23 cellular contexts compared by ENCODE assay signal in genomic region chr19:36196249-36196648, GRCh38. TPM values are rescaled to one million over a fixed set of nuclear protein-coding genes. Genes with fewer than 3 reads are reported as not detected.
DNase-seq lines count a peak whose midpoint lies in the region; ATAC-seq, FAIRE-seq and TF ChIP-seq lines count a peak whose summit lies in the region.
"Had no signal": no experiment of that assay in that cellular context is flagged by ENCODE, and none has a peak within 500 bp of the region (broad histone marks: within the 10 kb centered on the region; RNA-seq: fewer than 3 reads in every experiment).

No MANE protein-coding gene starts in this region.

- H3K79me2 ChIP-seq in Karpas-422 (ENCODE audit: low read length) (no peaks in the 10 kb centered on the region), astrocyte (ENCODE audit: insufficient read depth, low read length) (no peaks in the 10 kb centered on the region)

- H3K27ac ChIP-seq in BLaER1 (0 out of 2 replicates have a peak overlapping the region, but pooled peaks have one; percentile 30), Karpas-422 (ENCODE audit: low read length) (no peak overlapping the region), astrocyte (ENCODE audit: low read depth, low read length) (no peak overlapping the region)
- H3K27ac ChIP-seq: 22Rv1, C4-2B, SJSA1 had no signal

- H3K27ac Mint-ChIP-seq in astrocyte (ENCODE audit: unreplicated experiment) = no peak overlapping the region

- H3K4me3 Mint-ChIP-seq in astrocyte (ENCODE audit: unreplicated experiment) = no peak overlapping the region

- H3K4me1 ChIP-seq in BLaER1 (peaks cover 10% of the 10 kb centered on the region), Karpas-422 (ENCODE audit: low read length) (peaks cover 7% of the 10 kb centered on the region), astrocyte (ENCODE audit: insufficient read depth, low read length) (no peaks in the 10 kb centered on the region)
- H3K4me1 ChIP-seq: SJSA1 had no signal

- no peaks in the 10 kb centered on the region for H3K9me2 ChIP-seq in Karpas-422 (replicated peaks; ENCODE audit: insufficient read depth, low read length)

- no peak overlapping the region for H3K9ac ChIP-seq in BLaER1
- no peak overlapping the region for H3K9ac ChIP-seq in Karpas-422 (ENCODE audit: low read length)
- no peak overlapping the region for H3K9ac ChIP-seq in astrocyte (ENCODE audit: low read length)

- H3K4me1 Mint-ChIP-seq in astrocyte (ENCODE audit: low read depth, unreplicated experiment) = no peaks in the 10 kb centered on the region

- no peak overlapping the region for H2AFZ ChIP-seq in Karpas-422 (ENCODE audit: low read length)
- H2AFZ ChIP-seq in astrocyte (ENCODE audit: low read depth, low read length) = no peak overlapping the region

- H3K9me3 Mint-ChIP-seq in astrocyte (ENCODE audit: unreplicated experiment) = peaks cover 2% of the 10 kb centered on the region

- ATAC-seq in GM18520 (IDR thresholded peaks at IDR 0.05; ENCODE audit: unreplicated experiment) = no peak
- ATAC-seq: Panc1 had no signal

- H3K4me3 ChIP-seq in BLaER1 (no peak overlapping the region), Karpas-422 (ENCODE audit: low read length) (no peak overlapping the region), astrocyte (ENCODE audit: insufficient read depth, low read depth, low read length) (no peak overlapping the region)
- H3K4me3 ChIP-seq: MG63, SJSA1 had no signal

- FAIRE-seq in astrocyte (lab: Jason Lieb, UNC) = no peak

- peak; percentile 52 for DNase-seq in Karpas-422
- peak; percentile 16 for DNase-seq in astrocyte (ENCODE audit: low read depth)
- DNase-seq in kidney tubule cell (ENCODE audit: low spot score) = peak; percentile 75
- DNase-seq in DMS114 treated with DMSO at 0.1 percent for 48 hours (lab: John Stamatoyannopoulos, UW; ENCODE audit: unreplicated experiment) = no peak
- DNase-seq in CD1c-positive myeloid dendritic cell (ENCODE audit: extremely low spot score) = no peak
- DNase-seq in NCI-H2227 treated with DMSO at 0.1 percent for 48 hours (lab: John Stamatoyannopoulos, UW) = no peak
- DNase-seq: DMS79 treated with DMSO at 0.1 percent for 48 hours, H7, MG63, NCI-H1048, NCI-H1417 treated with DMSO at 0.1 percent for 48 hours, NCI-H187 treated with DMSO at 0.1 percent for 48 hours, NCI-H226, NCI-H510A treated with DMSO at 0.1 percent for 48 hours, NCI-H748 treated with DMSO at 0.1 percent for 48 hours, T-helper 1 cell had no signal

- H3K27me3 Mint-ChIP-seq in astrocyte (ENCODE audit: low read depth, unreplicated experiment) = no peaks in the 10 kb centered on the region

- H3K9me3 ChIP-seq in BLaER1 = no peaks in the 10 kb centered on the region
- H3K9me3 ChIP-seq in Karpas-422 (ENCODE audit: low read length) = no peaks in the 10 kb centered on the region
- no peaks in the 10 kb centered on the region for H3K9me3 ChIP-seq in astrocyte (ENCODE audit: insufficient read depth, low read depth, low read length)
- H3K9me3 ChIP-seq: MG63, SJSA1 had no signal

- peak overlapping the region; percentile 37 for H3K4me2 ChIP-seq in BLaER1
- no peak overlapping the region for H3K4me2 ChIP-seq in Karpas-422 (ENCODE audit: low read depth, low read length, poor library complexity, severe bottlenecking)
- no peak overlapping the region for H3K4me2 ChIP-seq in astrocyte (ENCODE audit: low read length)

- no peaks in the 10 kb centered on the region for H4K20me1 ChIP-seq in BLaER1
- H4K20me1 ChIP-seq in Karpas-422 (ENCODE audit: insufficient read depth, low read depth, low read length) = no peaks in the 10 kb centered on the region
- no peaks in the 10 kb centered on the region for H4K20me1 ChIP-seq in astrocyte (ENCODE audit: insufficient read depth, low read length)

- H3K27me3 ChIP-seq in BLaER1 (no peaks in the 10 kb centered on the region), Karpas-422 (ENCODE audit: low read length) (no peaks in the 10 kb centered on the region), astrocyte (ENCODE audit: insufficient read depth, low read length) (no peaks in the 10 kb centered on the region)
- H3K27me3 ChIP-seq: MG63, SJSA1 had no signal

- H3K36me3 Mint-ChIP-seq in astrocyte (ENCODE audit: low read depth, unreplicated experiment) = peaks cover 28% of the 10 kb centered on the region

- TF ChIP-seq CTCF in astrocyte (IDR thresholded peaks at IDR 0.05; ENCODE audit: insufficient read depth, low read depth, low read length) = no peak

- H3K36me3 ChIP-seq in BLaER1 (peaks cover 17% of the 10 kb centered on the region), Karpas-422 (ENCODE audit: insufficient read depth, low read length) (no peaks in the 10 kb centered on the region), astrocyte (ENCODE audit: insufficient read depth, low read length) (no peaks in the 10 kb centered on the region)

RNA-seq across cellular contexts. Expression of gene ZNF565, which starts 18.2 kb away (rescaled TPM):
- 1.4 and 5.7 TPM in 2 replicates for total RNA-seq in Karpas-422 (2014; rRNA removed; shearing (Covaris generic); ENCODE audit: low replicate concordance)
- 6.3 and 6.5 TPM in 2 replicates for total RNA-seq in astrocyte

RNA-seq across cellular contexts. Expression of gene ZNF146, which starts 18.7 kb away (rescaled TPM):
- 83.1 and 108 TPM in 2 replicates for total RNA-seq in Karpas-422 (2014; rRNA removed; shearing (Covaris generic); ENCODE audit: low replicate concordance)
- 80.7 and 82.7 TPM in 2 replicates for total RNA-seq in astrocyte

RNA-seq across cellular contexts. Expression of gene COX7A1, which starts 44.0 kb away (rescaled TPM):
- not detected in 2 replicates for total RNA-seq in Karpas-422 (2014; rRNA removed; shearing (Covaris generic); ENCODE audit: low replicate concordance)
- 0.64 TPM in 1 of 2 replicates, not detected in the other for total RNA-seq in astrocyte
- total RNA-seq: H7, LHCN-M2, SJSA1 had no signal

RNA-seq across cellular contexts. Expression of gene CAPNS1, which starts 56.4 kb away (rescaled TPM):
- total RNA-seq in Karpas-422 (2014; rRNA removed; shearing (Covaris generic); ENCODE audit: low replicate concordance) = 121 and 180 TPM in 2 replicates
- 665 and 677 TPM in 2 replicates for total RNA-seq in astrocyte

Comparison
In these comparisons a context has a peak if more than half of its experiments do, and no peak if none do; other contexts are left out.
1. DNase-seq: peak in Karpas-422 (single experiment), astrocyte (single experiment) and kidney tubule cell (single experiment); none in DMS114 treated with DMSO at 0.1 percent for 48 hours (single experiment), CD1c-positive myeloid dendritic cell (single experiment) and NCI-H2227 treated with DMSO at 0.1 percent for 48 hours (single experiment).